ENCODE assay signal across 2 cellular contexts in the genomic region with DNA sequence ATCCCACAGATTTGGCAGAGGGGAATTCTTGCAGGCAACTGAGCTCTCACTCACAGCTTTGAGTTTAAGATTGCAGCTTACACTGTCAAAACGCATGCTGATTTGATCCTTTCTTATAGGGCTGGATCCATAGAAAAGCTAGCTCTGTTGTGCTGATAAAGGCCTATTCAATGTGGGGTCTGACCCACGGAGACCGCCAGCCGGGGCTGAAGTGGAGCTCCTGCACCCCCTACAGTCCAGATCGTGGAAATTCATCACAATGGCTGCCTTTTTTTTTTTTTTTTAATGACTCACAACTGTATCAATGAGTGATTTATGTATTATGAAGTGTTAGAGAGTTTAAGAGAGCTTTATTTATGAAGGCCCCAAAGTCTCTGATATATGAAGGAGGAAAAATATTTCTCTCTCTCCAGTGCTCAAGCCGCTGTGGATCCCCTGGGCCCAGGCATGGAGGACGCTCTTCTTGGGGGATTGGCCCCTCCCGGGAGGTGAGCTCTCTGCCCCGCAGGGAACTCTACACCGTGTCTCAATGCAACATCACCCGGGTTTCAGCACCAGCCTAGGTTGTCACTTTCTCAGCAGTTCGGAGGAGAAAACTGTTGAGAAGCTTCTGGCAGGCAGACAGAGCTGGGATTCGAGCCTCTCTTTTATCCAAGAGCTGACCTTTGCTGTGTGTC.
TF ChIP-seq lines count a peak whose summit lies in the region.

No MANE protein-coding gene starts in this region.

TF ChIP-seq in SK-N-SH, 30 proteins besides CTCF, POLR2A, EP300 and RAD21 (continued from another document):
- TF ChIP-seq IRF3 (IDR thresholded peaks at IDR 0.05; ENCODE audit: low read depth, low read length), result no peak
- TF ChIP-seq GATA2 (CRISPR knock-in tag; IDR thresholded peaks at IDR 0.05), result no peak
- no peak for TF ChIP-seq EZH2phosphoT487 (IDR thresholded peaks at IDR 0.05; ENCODE audit: borderline replicate concordance, low read depth)
- TF ChIP-seq POLR2AphosphoS5 (IDR thresholded peaks at IDR 0.05; ENCODE audit: low read depth, low read length), result no peak
- no peak for TF ChIP-seq FOXJ3 (CRISPR knock-in tag; IDR thresholded peaks at IDR 0.05)
- TF ChIP-seq, protein P1, sequence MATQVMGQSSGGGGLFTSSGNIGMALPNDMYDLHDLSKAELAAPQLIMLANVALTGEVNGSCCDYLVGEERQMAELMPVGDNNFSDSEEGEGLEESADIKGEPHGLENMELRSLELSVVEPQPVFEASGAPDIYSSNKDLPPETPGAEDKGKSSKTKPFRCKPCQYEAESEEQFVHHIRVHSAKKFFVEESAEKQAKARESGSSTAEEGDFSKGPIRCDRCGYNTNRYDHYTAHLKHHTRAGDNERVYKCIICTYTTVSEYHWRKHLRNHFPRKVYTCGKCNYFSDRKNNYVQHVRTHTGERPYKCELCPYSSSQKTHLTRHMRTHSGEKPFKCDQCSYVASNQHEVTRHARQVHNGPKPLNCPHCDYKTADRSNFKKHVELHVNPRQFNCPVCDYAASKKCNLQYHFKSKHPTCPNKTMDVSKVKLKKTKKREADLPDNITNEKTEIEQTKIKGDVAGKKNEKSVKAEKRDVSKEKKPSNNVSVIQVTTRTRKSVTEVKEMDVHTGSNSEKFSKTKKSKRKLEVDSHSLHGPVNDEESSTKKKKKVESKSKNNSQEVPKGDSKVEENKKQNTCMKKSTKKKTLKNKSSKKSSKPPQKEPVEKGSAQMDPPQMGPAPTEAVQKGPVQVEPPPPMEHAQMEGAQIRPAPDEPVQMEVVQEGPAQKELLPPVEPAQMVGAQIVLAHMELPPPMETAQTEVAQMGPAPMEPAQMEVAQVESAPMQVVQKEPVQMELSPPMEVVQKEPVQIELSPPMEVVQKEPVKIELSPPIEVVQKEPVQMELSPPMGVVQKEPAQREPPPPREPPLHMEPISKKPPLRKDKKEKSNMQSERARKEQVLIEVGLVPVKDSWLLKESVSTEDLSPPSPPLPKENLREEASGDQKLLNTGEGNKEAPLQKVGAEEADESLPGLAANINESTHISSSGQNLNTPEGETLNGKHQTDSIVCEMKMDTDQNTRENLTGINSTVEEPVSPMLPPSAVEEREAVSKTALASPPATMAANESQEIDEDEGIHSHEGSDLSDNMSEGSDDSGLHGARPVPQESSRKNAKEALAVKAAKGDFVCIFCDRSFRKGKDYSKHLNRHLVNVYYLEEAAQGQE (IDR thresholded peaks at IDR 0.05; ENCODE audit: low read depth, low read length), result no peak
- no peak for TF ChIP-seq NFIC (IDR thresholded peaks at IDR 0.05; ENCODE audit: borderline replicate concordance)
- TF ChIP-seq TCF12 (IDR thresholded peaks at IDR 0.05), result no peak
- TF ChIP-seq TEAD4 (IDR thresholded peaks at IDR 0.05; ENCODE audit: borderline replicate concordance, insufficient read depth), result no peak
TF ChIP-seq in SK-N-SH: peak in this region for 0.

TF ChIP-seq in SK-N-SH treated with all-trans-retinoic acid at 6 μM for 48 hours, 23 proteins besides CTCF, POLR2A, EP300 and RAD21 (continued from another document):
- TF ChIP-seq PATZ1 (CRISPR knock-in tag; IDR thresholded peaks at IDR 0.05; ENCODE audit: borderline replicate concordance) (no peak), CSDC2 (CRISPR knock-in tag; IDR thresholded peaks at IDR 0.05) (no peak), ZNF8 (CRISPR knock-in tag; IDR thresholded peaks at IDR 0.05) (no peak), SNAI2 (CRISPR knock-in tag; IDR thresholded peaks at IDR 0.05) (no peak), ZNF70 (CRISPR knock-in tag; IDR thresholded peaks at IDR 0.05) (no peak), OSR1 (CRISPR knock-in tag; IDR thresholded peaks at IDR 0.05) (no peak), ZFP3 (CRISPR knock-in tag; IDR thresholded peaks at IDR 0.05) (no peak), ZNF565 (CRISPR knock-in tag; conservative IDR thresholded peaks at IDR 0.05; ENCODE audit: low read depth) (no peak), TOX (CRISPR knock-in tag; IDR thresholded peaks at IDR 0.05; ENCODE audit: borderline replicate concordance) (no peak), TCF4 (CRISPR knock-in tag; IDR thresholded peaks at IDR 0.05; ENCODE audit: borderline replicate concordance) (no peak), ARNTL (CRISPR knock-in tag; IDR thresholded peaks at IDR 0.05; ENCODE audit: borderline replicate concordance, low read depth) (no peak), GLIS3 (CRISPR knock-in tag; IDR thresholded peaks at IDR 0.05) (no peak), ISL1 (CRISPR knock-in tag; IDR thresholded peaks at IDR 0.05) (no peak), ZC3H10 (CRISPR knock-in tag; IDR thresholded peaks at IDR 0.05) (no peak), ZFP30 (CRISPR knock-in tag; IDR thresholded peaks at IDR 0.05) (no peak), CSRNP3 (CRISPR knock-in tag; IDR thresholded peaks at IDR 0.05) (no peak), RARB (CRISPR knock-in tag; IDR thresholded peaks at IDR 0.05) (no peak)
